18 cellular contexts compared by ENCODE assay signal in the genomic region with DNA sequence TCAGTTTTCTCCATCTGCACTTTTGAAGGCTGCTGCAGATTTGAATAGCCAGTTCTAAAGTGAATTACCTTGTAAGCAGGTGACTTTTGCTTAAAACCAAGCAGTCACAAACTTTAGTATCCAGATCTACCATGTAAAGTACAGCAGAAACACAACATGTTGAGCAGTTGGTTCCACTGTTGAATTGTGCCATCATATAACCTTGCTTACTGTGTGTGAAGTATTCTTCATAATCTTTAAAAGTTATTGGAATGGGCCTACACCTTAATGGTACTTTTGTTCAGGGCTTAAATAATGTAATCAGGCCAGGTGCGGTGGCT. TPM values are rescaled to one million over a fixed set of nuclear protein-coding genes. Genes with fewer than 3 reads are reported as not detected.
A peak's percentile ranks its signal among the peaks of the same experiment; 100 is the strongest.
DNase-seq lines count a peak whose midpoint lies in the region; ATAC-seq and TF ChIP-seq lines count a peak whose summit lies in the region.
"Had no signal": no experiment of that assay in that cellular context is flagged by ENCODE, and none has a peak within 500 bp of the region (broad histone marks: within the 10 kb centered on the region; RNA-seq: fewer than 3 reads in every experiment).

No MANE protein-coding gene starts in this region.

- H2AFZ ChIP-seq in DND-41 (ENCODE audit: low read depth, low read length) (peak overlapping the region; percentile 15; the same call in 1 of the 2 replicates), Karpas-422 (ENCODE audit: low read length) (no peak overlapping the region), neural cell (ENCODE audit: low read depth, low read length) (no peak overlapping the region)

- 0 out of 2 replicates have a peak overlapping the region, but pooled peaks have one; percentile 2 for H3K27ac ChIP-seq in DND-41 (ENCODE audit: low read length)
- no peak overlapping the region for H3K27ac ChIP-seq in Karpas-422 (ENCODE audit: low read length)
- no peak overlapping the region for H3K27ac ChIP-seq in neural cell (ENCODE audit: low read length)
- H3K27ac ChIP-seq in foreskin keratinocyte, result no peak overlapping the region
- H3K27ac ChIP-seq: heart right ventricle, pancreas, right atrium auricular region, WERI-Rb-1 had no signal

- no peaks in the 10 kb centered on the region for H3F3A ChIP-seq in neural cell (ENCODE audit: insufficient read depth, low read length, poor library complexity, severe bottlenecking)

- H3K27ac Mint-ChIP-seq in activated T-helper 17 cell treated with anti-CD3 and anti-CD28 coated beads, Interleukin-2, amount 50 U/mL, for 72 hours, result no peak overlapping the region
- H3K27ac Mint-ChIP-seq: activated CD8-positive, alpha-beta memory T cell treated with anti-CD3 and anti-CD28 coated beads, Interleukin-2, amount 10 ng/mL, durations not matched to agents 7 days and 5 days; activated naive CD4-positive, alpha-beta T cell treated with anti-CD3 and anti-CD28 coated beads, Interleukin-2, amount 10 ng/mL, durations not matched to agents 7 days and 5 days had no signal

- TF ChIP-seq CTCF in DND-41 (IDR thresholded peaks at IDR 0.05; ENCODE audit: borderline replicate concordance, extremely low read depth, low read length, poor library complexity, severe bottlenecking), result no peak
- peak; percentile 2 for TF ChIP-seq CTCF in neural cell (IDR thresholded peaks at IDR 0.05; ENCODE audit: poor library complexity, severe bottlenecking)
- TF ChIP-seq CTCF in foreskin keratinocyte (conservative IDR thresholded peaks at IDR 0.05), result no peak

- ATAC-seq in DND-41 (ENCODE audit: insufficient read depth, low read depth), result peak; percentile 35; the same call in 1 of the 3 replicates
- no peak for ATAC-seq in activated T-helper 17 cell treated with anti-CD3 and anti-CD28 coated beads, Interleukin-2, amount 50 U/mL, for 72 hours (replicated peaks)
- ATAC-seq in foreskin keratinocyte, result no peak
- no peak for ATAC-seq in HG03442 (IDR thresholded peaks at IDR 0.05; ENCODE audit: unreplicated experiment)

- TF ChIP-seq EP300 in neural cell (conservative IDR thresholded peaks at IDR 0.05; ENCODE audit: poor library complexity, severe bottlenecking), result no peak

- H3K4me3 Mint-ChIP-seq in activated T-helper 17 cell treated with anti-CD3 and anti-CD28 coated beads, Interleukin-2, amount 50 U/mL, for 72 hours, result peak overlapping the region; percentile 59
- H3K4me3 Mint-ChIP-seq: activated CD8-positive, alpha-beta memory T cell treated with anti-CD3 and anti-CD28 coated beads, Interleukin-2, amount 10 ng/mL, durations not matched to agents 7 days and 5 days had no signal

- H3K9me3 ChIP-seq in DND-41 (ENCODE audit: insufficient read depth, low read length, severe bottlenecking), result no peaks in the 10 kb centered on the region
- no peaks in the 10 kb centered on the region for H3K9me3 ChIP-seq in Karpas-422 (ENCODE audit: low read length)
- no peaks in the 10 kb centered on the region for H3K9me3 ChIP-seq in neural cell (ENCODE audit: low read length)
- H3K9me3 ChIP-seq: heart right ventricle, pancreas, right atrium auricular region had no signal

- DNase-seq in DND-41 (no peak), Karpas-422 (no peak), NCI-H2171 treated with DMSO at 0.1 percent for 48 hours (lab: John Stamatoyannopoulos, UW) (no peak), foreskin keratinocyte (no peak)
- DNase-seq: NCI-H1417 treated with DMSO at 0.1 percent for 48 hours had no signal

- TF ChIP-seq RAD21 in neural cell (conservative IDR thresholded peaks at IDR 0.05), result no peak

- H3K4me2 ChIP-seq in DND-41 (ENCODE audit: insufficient read depth, low read length) (0 out of 2 replicates have a peak overlapping the region, but pooled peaks have one; percentile 49), Karpas-422 (ENCODE audit: low read depth, low read length, poor library complexity, severe bottlenecking) (peak overlapping the region; percentile 49), neural cell (ENCODE audit: low read length) (no peak overlapping the region)

- H3K9me2 ChIP-seq in Karpas-422 (replicated peaks; ENCODE audit: insufficient read depth, low read length), result no peaks in the 10 kb centered on the region
- H3K9me2 ChIP-seq in neural cell (ENCODE audit: insufficient read depth, low read length), result no peaks in the 10 kb centered on the region

- H3K79me2 ChIP-seq in DND-41 (ENCODE audit: insufficient read depth, low read length) (no peaks in the 10 kb centered on the region), Karpas-422 (ENCODE audit: low read length) (no peaks in the 10 kb centered on the region), neural cell (replicated peaks; ENCODE audit: insufficient read depth, low read length) (no peaks in the 10 kb centered on the region)

- no peaks in the 10 kb centered on the region for H3K4me1 Mint-ChIP-seq in activated T-helper 17 cell treated with anti-CD3 and anti-CD28 coated beads, Interleukin-2, amount 50 U/mL, for 72 hours
- H3K4me1 Mint-ChIP-seq: activated CD8-positive, alpha-beta memory T cell treated with anti-CD3 and anti-CD28 coated beads, Interleukin-2, amount 10 ng/mL, durations not matched to agents 7 days and 5 days; activated naive CD4-positive, alpha-beta T cell treated with anti-CD3 and anti-CD28 coated beads, Interleukin-2, amount 10 ng/mL, durations not matched to agents 7 days and 5 days had no signal

- no peaks in the 10 kb centered on the region for H3K36me3 ChIP-seq in DND-41 (ENCODE audit: insufficient read depth, low read length)
- H3K36me3 ChIP-seq in Karpas-422 (ENCODE audit: insufficient read depth, low read length), result no peaks in the 10 kb centered on the region
- H3K36me3 ChIP-seq in neural cell (ENCODE audit: insufficient read depth, low read length), result no peaks in the 10 kb centered on the region
- H3K36me3 ChIP-seq: heart right ventricle, pancreas, right atrium auricular region, WERI-Rb-1 had no signal

- peaks cover 5% of the 10 kb centered on the region for H3K27me3 Mint-ChIP-seq in activated T-helper 17 cell treated with anti-CD3 and anti-CD28 coated beads, Interleukin-2, amount 50 U/mL, for 72 hours

- H3K9me3 Mint-ChIP-seq in activated T-helper 17 cell treated with anti-CD3 and anti-CD28 coated beads, Interleukin-2, amount 50 U/mL, for 72 hours, result no peaks in the 10 kb centered on the region
- H3K9me3 Mint-ChIP-seq: activated naive CD4-positive, alpha-beta T cell treated with anti-CD3 and anti-CD28 coated beads, Interleukin-2, amount 10 ng/mL, durations not matched to agents 7 days and 5 days; neural crest cell had no signal

- peaks cover 8% of the 10 kb centered on the region for H3K4me1 ChIP-seq in DND-41 (ENCODE audit: insufficient read depth, low read length)
- no peaks in the 10 kb centered on the region for H3K4me1 ChIP-seq in Karpas-422 (ENCODE audit: low read length)
- H3K4me1 ChIP-seq in foreskin keratinocyte, result no peaks in the 10 kb centered on the region
- H3K4me1 ChIP-seq: pancreas, right atrium auricular region had no signal

- H3K27me3 ChIP-seq in DND-41 (ENCODE audit: insufficient read depth, low read length, poor library complexity) (no peaks in the 10 kb centered on the region), Karpas-422 (ENCODE audit: low read length) (no peaks in the 10 kb centered on the region), neural cell (ENCODE audit: insufficient read depth, low read depth, low read length) (no peaks in the 10 kb centered on the region), foreskin keratinocyte (peaks cover 9% of the 10 kb centered on the region)
- H3K27me3 ChIP-seq: pancreas, right atrium auricular region had no signal

- no peaks in the 10 kb centered on the region for H3K36me3 Mint-ChIP-seq in activated T-helper 17 cell treated with anti-CD3 and anti-CD28 coated beads, Interleukin-2, amount 50 U/mL, for 72 hours (ENCODE audit: low read depth)
- H3K36me3 Mint-ChIP-seq: activated CD8-positive, alpha-beta memory T cell treated with anti-CD3 and anti-CD28 coated beads, Interleukin-2, amount 10 ng/mL, durations not matched to agents 7 days and 5 days; activated naive CD4-positive, alpha-beta T cell treated with anti-CD3 and anti-CD28 coated beads, Interleukin-2, amount 10 ng/mL, durations not matched to agents 7 days and 5 days had no signal

- H3K4me3 ChIP-seq in DND-41 (ENCODE audit: low read depth in 1 of 2, low read length in 2 of 2) (no peak overlapping the region), Karpas-422 (ENCODE audit: low read length) (no peak overlapping the region), neural cell (ENCODE audit: low read length) (no peak overlapping the region)

- H3K9ac ChIP-seq in DND-41 (ENCODE audit: low read depth, low read length) (no peak overlapping the region), Karpas-422 (ENCODE audit: low read length) (no peak overlapping the region), neural cell (ENCODE audit: low read length) (no peak overlapping the region)

- H4K20me1 ChIP-seq in DND-41 (ENCODE audit: insufficient read depth, low read length), result no peaks in the 10 kb centered on the region
- no peaks in the 10 kb centered on the region for H4K20me1 ChIP-seq in Karpas-422 (ENCODE audit: insufficient read depth, low read depth, low read length)
- no peaks in the 10 kb centered on the region for H4K20me1 ChIP-seq in neural cell (ENCODE audit: insufficient read depth)

TF ChIP-seq in neural cell, 6 proteins besides CTCF, POLR2A, EP300 and RAD21:
- TF ChIP-seq SMC3 (conservative IDR thresholded peaks at IDR 0.05; ENCODE audit: poor library complexity), result no peak
- no peak for TF ChIP-seq EZH2 (IDR thresholded peaks at IDR 0.05; ENCODE audit: borderline replicate concordance, insufficient read depth, low read length, poor library complexity, severe bottlenecking)

RNA-seq across cellular contexts. Expression of a gene that starts 23.2 kb away (rescaled TPM):
- 4.7 and 6.6 TPM in 2 replicates for total RNA-seq in Karpas-422 (2014; rRNA removed; shearing (Covaris generic); ENCODE audit: low replicate concordance)
- under 1 TPM in 1 of 2 donors, not detected in 1; 0.11 TPM for total RNA-seq in activated T-helper 17 cell treated with anti-CD3 and anti-CD28 coated beads, Interleukin-2, amount 50 U/mL, for 72 hours
- polyA plus RNA-seq in neural cell (4.4 and 8.4 TPM in 2 replicates), foreskin keratinocyte (0.02 TPM in 1 of 2 replicates, not detected in the other)
- polyA minus RNA-seq in neural cell, result 9.7 and 11.1 TPM in 2 replicates
- total RNA-seq in foreskin keratinocyte, result 0.03 TPM in 1 of 2 replicates, not detected in the other
- total RNA-seq: activated CD8-positive, alpha-beta memory T cell treated with anti-CD3 and anti-CD28 coated beads, Interleukin-2, amount 10 ng/mL, durations not matched to agents 7 days and 5 days; bronchial epithelial cell; Calu3; epithelial cell of proximal tubule had no signal
